Comparison of ENCODE assay signal across 20 cellular contexts in the genomic region with DNA sequence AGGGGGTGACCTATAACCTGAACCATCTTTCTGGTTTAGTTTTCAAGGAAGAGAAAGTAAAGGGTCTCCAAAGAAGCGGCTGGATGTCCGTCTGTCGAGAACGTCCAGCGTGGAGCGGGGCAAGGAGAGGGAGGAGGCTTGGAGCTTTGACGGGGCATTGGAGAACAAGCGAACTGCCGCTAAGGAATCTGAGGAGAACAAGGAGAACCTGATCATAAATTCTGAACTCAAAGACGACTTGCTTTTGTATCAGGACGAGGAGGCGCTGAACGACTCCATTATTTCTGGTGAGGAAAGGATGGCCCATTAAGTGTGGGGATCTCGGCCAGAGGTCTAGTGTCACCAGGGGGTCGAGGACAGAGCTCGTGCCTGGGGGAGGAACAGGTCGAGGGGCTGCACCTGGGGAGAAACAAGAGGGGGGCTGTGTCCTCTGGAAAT.
DNase-seq lines count a peak whose midpoint lies in the region; ATAC-seq and TF ChIP-seq lines count a peak whose summit lies in the region.
"Had no signal": no experiment of that assay in that cellular context is flagged by ENCODE, and none has a peak within 500 bp of the region (broad histone marks: within the 10 kb centered on the region; RNA-seq: fewer than 3 reads in every experiment).

No MANE protein-coding gene starts in this region.

- no peaks in the 10 kb centered on the region for H3K36me3 ChIP-seq in H7 (replicated peaks; ENCODE audit: control insufficient read depth, insufficient read depth, low read length)
- no peaks in the 10 kb centered on the region for H3K36me3 ChIP-seq in RWPE2 (ENCODE audit: low read depth)
- H3K36me3 ChIP-seq in stomach, result no peaks in the 10 kb centered on the region
- H3K36me3 ChIP-seq: SJCRH30 had no signal

- ATAC-seq in RWPE2 (ENCODE audit: low read depth), result no peak
- ATAC-seq in left lobe of liver, result no peak

- H3K27ac ChIP-seq in RWPE2 (ENCODE audit: poor library complexity, severe bottlenecking), result no peak overlapping the region
- no peak overlapping the region for H3K27ac ChIP-seq in stomach
- H3K27ac ChIP-seq: SJCRH30 had no signal

- H3K9me3 ChIP-seq in RWPE2 (ENCODE audit: severe bottlenecking) (no peaks in the 10 kb centered on the region), stomach (no peaks in the 10 kb centered on the region)
- H3K9me3 ChIP-seq: SJCRH30 had no signal

- H3K4me1 ChIP-seq in RWPE2 (ENCODE audit: insufficient read depth, poor library complexity, severe bottlenecking) (no peaks in the 10 kb centered on the region), stomach (peaks cover 0 to 8% (median 0%) of the 10 kb centered on the region in 4 donors)
- H3K4me1 ChIP-seq: SJCRH30 had no signal

- H3K27me3 ChIP-seq in H7 (ENCODE audit: control insufficient read depth, insufficient read depth, low read length), result no peaks in the 10 kb centered on the region; the same call in 1 of the 2 replicates
- H3K27me3 ChIP-seq in RWPE2 (ENCODE audit: insufficient read depth, poor library complexity, severe bottlenecking), result peaks cover 9% of the 10 kb centered on the region
- H3K27me3 ChIP-seq in stomach, result peaks cover 0 to 17% (median 0%) of the 10 kb centered on the region in 3 donors

- no peak for TF ChIP-seq CTCF in RWPE2 (IDR thresholded peaks at IDR 0.05; ENCODE audit: poor library complexity, severe bottlenecking)
- no peak for TF ChIP-seq CTCF in stomach (IDR thresholded peaks at IDR 0.05)

- no peak for TF ChIP-seq POLR2A in stomach (IDR thresholded peaks at IDR 0.05)

- WGBS in stomach, 5 donors, result 75 to 81% (median 79%) methylated on average over 17 of the region's 17 CpGs

- no peak overlapping the region for H3K4me3 ChIP-seq in H7 (ENCODE audit: insufficient read depth, low read depth, low read length)
- H3K4me3 ChIP-seq in RWPE2 (ENCODE audit: severe bottlenecking), result no peak overlapping the region
- H3K4me3 ChIP-seq in stomach, result no peak overlapping the region
- H3K4me3 ChIP-seq: SJCRH30 had no signal

- in situ Hi-C loops in G401 (cut with HindIII; ENCODE audit: low sequenced_read_pairs), result no loop called here

- intact Hi-C loops in stomach (cut with DNase I; ENCODE audit: low total_unique reads), result no loop called here

- peak; percentile 28 for DNase-seq in H7
- DNase-seq in RWPE2 (ENCODE audit: low spot score), result peak; percentile 72
- peak; percentile 16 for DNase-seq in left lobe of liver (ENCODE audit: low spot score)
- DNase-seq in stomach, result peak; percentile 5
- no peak for DNase-seq in NCI-H187 treated with DMSO at 0.1 percent for 48 hours (lab: John Stamatoyannopoulos, UW)
- DNase-seq in G401 (ENCODE audit: low spot score), result no peak
- no peak for DNase-seq in activated CD4-positive, alpha-beta T cell treated with anti-CD3 and anti-CD28 coated beads, Interleukin-2, amount 50 U/mL, for 1 hour
- DNase-seq: CD4-positive, CD25-positive, alpha-beta regulatory T cell; DMS79; GOT3; KG1; NCI-H1092 treated with DMSO at 0.1 percent for 48 hours; NCI-H146; NCI-H2029 treated with DMSO at 0.1 percent for 48 hours; NCI-H2171; NCI-H345; NCI-H524; NCI-H774; NK-92 treated with Interleukin-12 subunit alpha and Interleukin-12 subunit beta, amount 100 ng/mL, for 24 hours; SJCRH30 had no signal

- no peak for TF ChIP-seq EP300 in stomach (IDR thresholded peaks at IDR 0.05)

Comparison
In these comparisons a context has a peak if more than half of its experiments do, and no peak if none do; other contexts are left out.
1. DNase-seq: peak in H7 (single experiment), RWPE2 (single experiment), left lobe of liver (single experiment) and stomach (single experiment); none in NCI-H187 treated with DMSO at 0.1 percent for 48 hours (single experiment), G401 (single experiment) and activated CD4-positive, alpha-beta T cell treated with anti-CD3 and anti-CD28 coated beads, Interleukin-2, amount 50 U/mL, for 1 hour (single experiment).